In the genomic region with DNA sequence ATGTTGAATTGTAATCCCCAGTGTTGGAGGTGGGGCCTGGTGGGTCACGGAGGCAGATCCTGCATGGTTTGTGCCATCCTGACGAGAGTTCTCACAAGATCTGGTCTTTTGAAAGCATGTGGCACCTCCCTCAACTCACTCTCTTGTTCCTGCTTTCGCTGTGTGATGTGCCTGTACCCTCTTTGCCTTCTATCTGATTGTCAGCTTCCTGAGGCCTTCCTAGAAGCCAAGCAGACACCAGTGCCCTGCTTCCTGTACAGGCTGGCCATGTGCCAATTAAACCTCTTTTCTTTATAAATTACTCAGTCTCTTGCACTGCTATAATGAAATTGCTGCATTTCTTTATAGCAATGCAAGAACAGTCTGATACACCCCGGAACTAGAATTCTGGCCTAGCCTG, we compare ENCODE assay signal across 14 cellular contexts. TPM values are rescaled to one million over a fixed set of nuclear protein-coding genes. Genes with fewer than 3 reads are reported as not detected.
"Had no signal": no experiment of that assay in that cellular context is flagged by ENCODE, and none has a peak within 500 bp of the region (broad histone marks: within the 10 kb centered on the region; RNA-seq: fewer than 3 reads in every experiment).

No MANE protein-coding gene starts in this region.

- H3K27me3 ChIP-seq: heart left ventricle, sigmoid colon, suprapubic skin had no signal

- H3K9me3 Mint-ChIP-seq: activated T-helper 1 cell treated with anti-CD3 and anti-CD28 coated beads, Interleukin-12 subunit alpha, Interleukin-12 subunit beta, Interleukin-2, Interleukin-4 antibody, amounts not matched to agents 30 ng/mL and 10 ng/mL and 1 ng/mL, durations not matched to agents 14 hours and 24 hours and 36 hours; memory B cell; type B pancreatic cell had no signal

- H3K36me3 Mint-ChIP-seq: memory B cell, type B pancreatic cell had no signal

- H3K27ac Mint-ChIP-seq: memory B cell, T-helper 17 cell, type B pancreatic cell had no signal

- H3K4me1 Mint-ChIP-seq: memory B cell had no signal

- DNase-seq: foreskin melanocyte; heart left ventricle; left lung; SHP77 treated with DMSO at 0.1 percent for 48 hours; sigmoid colon; stimulated activated CD4-positive, alpha-beta T cell treated with anti-CD3 and anti-CD28 coated beads, Interleukin-2, amount 100 ng/mL, for 24 hours; stimulated activated naive CD4-positive, alpha-beta T cell; T-helper 17 cell had no signal

- H3K27ac ChIP-seq: left lung, sigmoid colon, suprapubic skin had no signal

- ATAC-seq: heart left ventricle, left lung, T-helper 17 cell had no signal

- H3K4me3 ChIP-seq: heart left ventricle, left lung, sigmoid colon, suprapubic skin had no signal

- H3K36me3 ChIP-seq: heart left ventricle, left lung, sigmoid colon, suprapubic skin had no signal

- H3K4me3 Mint-ChIP-seq: activated T-helper 1 cell treated with anti-CD3 and anti-CD28 coated beads, Interleukin-12 subunit alpha, Interleukin-12 subunit beta, Interleukin-2, Interleukin-4 antibody, amounts not matched to agents 30 ng/mL and 10 ng/mL and 1 ng/mL, durations not matched to agents 14 hours and 24 hours and 36 hours; memory B cell; T-helper 17 cell; type B pancreatic cell had no signal

- H3K4me1 ChIP-seq: left lung, sigmoid colon had no signal

- H3K9me3 ChIP-seq: heart left ventricle, left lung, sigmoid colon, suprapubic skin had no signal

RNA-seq across cellular contexts. Expression of a gene that starts 13.1 kb away (rescaled TPM):
- total RNA-seq: activated T-helper 1 cell treated with anti-CD3 and anti-CD28 coated beads, Interleukin-12 subunit alpha, Interleukin-12 subunit beta, Interleukin-2, Interleukin-4 antibody, amounts not matched to agents 30 ng/mL and 10 ng/mL and 1 ng/mL, durations not matched to agents 14 hours and 24 hours and 36 hours; osteocyte; pulmonary artery endothelial cell; T-helper 17 cell had no signal

RNA-seq across cellular contexts. Expression of a gene that starts 52.5 kb away (rescaled TPM):
- total RNA-seq: osteocyte, pulmonary artery endothelial cell, sigmoid colon had no signal
